ENCODE assay signal across 21 cellular contexts in the genomic region with DNA sequence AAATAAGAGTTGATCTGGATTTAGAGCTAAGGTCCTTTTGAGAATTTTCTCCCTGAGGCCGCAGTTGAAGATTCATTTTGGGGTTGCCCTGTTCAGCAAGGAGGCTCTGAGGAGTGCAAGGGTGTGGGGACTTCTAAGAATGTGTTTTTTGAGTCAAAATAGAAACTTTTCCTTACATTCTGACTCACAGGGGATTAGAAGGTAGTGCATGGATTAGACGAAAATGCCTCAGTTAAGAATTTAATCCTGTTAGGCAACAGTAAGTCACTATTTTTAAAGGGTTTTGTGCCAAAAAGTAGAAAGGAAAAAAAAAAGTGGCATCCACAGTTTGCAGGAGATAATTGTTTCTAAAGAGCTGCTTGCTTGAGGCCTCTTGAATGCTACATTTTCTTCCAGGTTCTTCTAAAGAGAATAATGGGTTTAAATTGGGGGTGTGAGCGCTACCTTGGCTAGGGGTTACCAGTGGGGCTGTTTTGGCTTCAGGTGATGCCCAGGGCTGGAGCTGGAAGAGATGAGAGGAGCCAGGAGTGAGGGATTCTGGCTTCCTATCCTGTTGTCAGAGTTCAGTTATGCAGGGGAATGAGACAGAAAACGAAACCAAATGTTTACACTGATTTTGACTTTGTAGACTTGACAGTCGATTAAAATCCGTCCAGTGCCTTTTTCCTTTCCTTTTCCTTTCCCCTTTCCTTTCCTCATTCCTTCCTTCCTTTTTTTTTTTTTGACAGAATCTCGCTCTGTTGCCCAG. TPM values are rescaled to one million over a fixed set of nuclear protein-coding genes. Genes with fewer than 3 reads are reported as not detected.
DNase-seq lines count a peak whose midpoint lies in the region; ATAC-seq, FAIRE-seq and TF ChIP-seq lines count a peak whose summit lies in the region.
"Had no signal": no experiment of that assay in that cellular context is flagged by ENCODE, and none has a peak within 500 bp of the region (broad histone marks: within the 10 kb centered on the region; RNA-seq: fewer than 3 reads in every experiment).

No MANE protein-coding gene starts in this region.

- CTCF ChIA-PET in A673 (lab: Charles Lee) = interaction anchor here (0.6 kb wide), 1 partner anchor 698 kb away, joined by 3 read pairs; no protein-coding TSS in a partner anchor

- peaks cover 5 to 16% (median 11%) of the 10 kb centered on the region in 5 experiments for H3K9me3 Mint-ChIP-seq in brain

- H2BK12ac ChIP-seq in mesenchymal stem cell (ENCODE audit: low read length in 2 of 2) = peak overlapping the region; percentile 28 to 38

- no peak overlapping the region for H3K23ac ChIP-seq in mesenchymal stem cell (ENCODE audit: low read length in 2 of 2)

- peak overlapping the region in 1 of 2 experiments; percentile 37 for H3K4ac ChIP-seq in mesenchymal stem cell (ENCODE audit: low read depth in 1 of 2, low read length in 2 of 2)

- H3K27ac ChIP-seq in A673 (ENCODE audit: low read depth, low read length, poor library complexity, severe bottlenecking) = peak overlapping the region; percentile 80
- H3K27ac ChIP-seq in mesenchymal stem cell (ENCODE audit: low read length, poor library complexity, severe bottlenecking) = no peak overlapping the region
- no peak overlapping the region for H3K27ac ChIP-seq in sigmoid colon
- H3K27ac ChIP-seq: dorsolateral prefrontal cortex, HL-60, vagina had no signal

- no peak for TF ChIP-seq EP300 in sigmoid colon (IDR thresholded peaks at IDR 0.05)

- H3K36me3 Mint-ChIP-seq in brain = no peaks in the 10 kb centered on the region

- peak overlapping the region; percentile 25 for H4K91ac ChIP-seq in mesenchymal stem cell (ENCODE audit: low read length)

- no peak overlapping the region for H2BK120ac ChIP-seq in mesenchymal stem cell (ENCODE audit: low read depth, low read length)

- FAIRE-seq in GM12892 (lab: Jason Lieb, UNC) = no peak

- H3K27ac Mint-ChIP-seq in brain = peak overlapping the region in 3 of 5 experiments; percentile 41 to 71 (median 52)
- H3K27ac Mint-ChIP-seq: activated B cell treated with CpG ODN at 0.5 μM for 24 hours had no signal

- H4K8ac ChIP-seq in mesenchymal stem cell (ENCODE audit: low read length) = peak overlapping the region; percentile 4

- H3K36me3 ChIP-seq in A673 (ENCODE audit: insufficient read depth, low read length, poor library complexity, severe bottlenecking) (no peaks in the 10 kb centered on the region), mesenchymal stem cell (ENCODE audit: control insufficient read depth in 1 of 2, insufficient read depth in 2 of 2, low read depth in 1 of 2, low read length in 2 of 2) (no peaks in the 10 kb centered on the region), sigmoid colon (no peaks in the 10 kb centered on the region)
- H3K36me3 ChIP-seq: vagina had no signal

- no peaks in the 10 kb centered on the region for H3K79me1 ChIP-seq in mesenchymal stem cell (replicated peaks; ENCODE audit: low read length, poor library complexity, severe bottlenecking)

- H3K9ac ChIP-seq in mesenchymal stem cell (ENCODE audit: low read length) = peak overlapping the region; percentile 44

- H2AFZ ChIP-seq in mesenchymal stem cell (ENCODE audit: low read depth, low read length) = no peak overlapping the region

- no peak overlapping the region for H2AK5ac ChIP-seq in mesenchymal stem cell (ENCODE audit: low read length, severe bottlenecking)

- H3K4me2 ChIP-seq in mesenchymal stem cell (ENCODE audit: low read length, poor library complexity, severe bottlenecking) = no peak overlapping the region

- peak; percentile 86 for DNase-seq in A673 (ENCODE audit: low spot score)
- DNase-seq in HS-27A (ENCODE audit: low read depth) = peak; percentile 22
- DNase-seq in mesenchymal stem cell = peak; percentile 51
- no peak for DNase-seq in GM12892 (ENCODE audit: insufficient read length)
- DNase-seq in sigmoid colon = no peak
- DNase-seq in activated CD4-positive, alpha-beta T cell treated with anti-CD3 and anti-CD28 coated beads for 4 hours = no peak
- DNase-seq: activated B cell treated with CpG ODN at 0.5 μM for 24 hours; activated effector memory CD4-positive, alpha-beta T cell treated with Interleukin-2 at 50 U/mL for 16 hours; Calu3; dorsolateral prefrontal cortex; hippocampal formation; Karpas-422; NCI-H524 treated with DMSO at 0.1 percent for 48 hours; occipital lobe; RPMI8226; stimulated activated naive CD4-positive, alpha-beta T cell; SW 1271 had no signal

- 73% methylated on average over 7 of the region's 7 CpGs for WGBS in mesenchymal stem cell
- 58 to 65% methylated on average over 7 of the region's 7 CpGs for WGBS in sigmoid colon, 2 donors

- TF ChIP-seq CTCF in A673 (conservative IDR thresholded peaks at IDR 0.05; ENCODE audit: low read depth, low read length) = no peak
- no peak for TF ChIP-seq CTCF in brain (conservative IDR thresholded peaks at IDR 0.05)
- no peak for TF ChIP-seq CTCF in sigmoid colon (IDR thresholded peaks at IDR 0.05)

- TF ChIP-seq POLR2A in GM12892 (IDR thresholded peaks at IDR 0.05; ENCODE audit: low read depth, low read length) = no peak
- no peak for TF ChIP-seq POLR2A in sigmoid colon (IDR thresholded peaks at IDR 0.05)

- H3K9me3 ChIP-seq in A673 (ENCODE audit: low read depth, low read length, poor library complexity, severe bottlenecking) (peaks cover 5% of the 10 kb centered on the region), mesenchymal stem cell (ENCODE audit: control insufficient read depth, low read length) (peaks cover 8% of the 10 kb centered on the region), sigmoid colon (peaks cover 0 to 4% (median 0%) of the 10 kb centered on the region in 4 donors)
- H3K9me3 ChIP-seq: vagina had no signal

- H3K4me1 ChIP-seq in A673 (ENCODE audit: insufficient read depth, low read length, poor library complexity, severe bottlenecking) = peaks cover 21% of the 10 kb centered on the region
- no peaks in the 10 kb centered on the region for H3K4me1 ChIP-seq in mesenchymal stem cell (ENCODE audit: control insufficient read depth, insufficient read depth, low read depth, low read length)
- H3K4me1 ChIP-seq in sigmoid colon = no peaks in the 10 kb centered on the region
- H3K4me1 ChIP-seq: vagina had no signal

- H3K4me3 ChIP-seq in A673 (ENCODE audit: low read depth, low read length, poor library complexity, severe bottlenecking) = peak overlapping the region; percentile 25
- peak overlapping the region in 1 of 2 experiments; percentile 52 for H3K4me3 ChIP-seq in mesenchymal stem cell (ENCODE audit: insufficient read depth in 1 of 2, low read depth in 1 of 2, low read length in 2 of 2)
- H3K4me3 ChIP-seq in sigmoid colon = no peak overlapping the region
- H3K4me3 ChIP-seq: dorsolateral prefrontal cortex, vagina had no signal

- H3K18ac ChIP-seq in mesenchymal stem cell (ENCODE audit: low read depth in 1 of 2, low read length in 2 of 2) = peak overlapping the region in 1 of 2 experiments; percentile 58

- no peak overlapping the region for H3K14ac ChIP-seq in mesenchymal stem cell (ENCODE audit: low read length in 2 of 2)

- H3K27me3 Mint-ChIP-seq in brain = peaks cover 13% of the 10 kb centered on the region

- peak overlapping the region in 1 of 5 experiments; percentile 47 for H3K4me3 Mint-ChIP-seq in brain
- H3K4me3 Mint-ChIP-seq: activated B cell treated with CpG ODN at 0.5 μM for 24 hours had no signal

- ATAC-seq in GM18909 (IDR thresholded peaks at IDR 0.05; ENCODE audit: poor library complexity, unreplicated experiment) = no peak

- POLR2A ChIA-PET in A673 (lab: Charles Lee; ENCODE audit: low non-redundant PET) = no interaction called here

- H3K27me3 ChIP-seq in A673 (replicated peaks; ENCODE audit: insufficient read depth, low read depth, low read length, poor library complexity) (no peaks in the 10 kb centered on the region), mesenchymal stem cell (ENCODE audit: control insufficient read depth in 1 of 2, insufficient read depth in 1 of 2, low read length in 2 of 2) (no peaks in the 10 kb centered on the region), sigmoid colon (no peaks in the 10 kb centered on the region)
- H3K27me3 ChIP-seq: dorsolateral prefrontal cortex, vagina had no signal

- intact Hi-C loops in A673 (cut with micrococcal nuclease; ENCODE audit: unreplicated experiment) (no loop called here), sigmoid colon (cut with DNase I) (no loop called here)

- no peak overlapping the region for H2BK5ac ChIP-seq in mesenchymal stem cell (ENCODE audit: low read depth, low read length, poor library complexity, severe bottlenecking)

- H2BK15ac ChIP-seq in mesenchymal stem cell (ENCODE audit: low read depth, poor library complexity, severe bottlenecking) = no peak overlapping the region

- BruUV-seq in A673 (replicated peaks; lab: Mats Ljungman, UMichigan) = no TSS peak

- H3K4me1 Mint-ChIP-seq in brain = peaks cover 6% of the 10 kb centered on the region
- H3K4me1 Mint-ChIP-seq: activated B cell treated with CpG ODN at 0.5 μM for 24 hours had no signal

RNA-seq across cellular contexts. Expression of a gene that starts 52.9 kb away (rescaled TPM):
- total RNA-seq in A673 (2021) (24.8 and 31.9 TPM in 2 replicates), sigmoid colon (1 to 10 TPM; 3.6 to 5.3 (median 5.0) TPM)
- polyA plus RNA-seq in brain (ENCODE audit: insufficient read depth, low read depth, low replicate concordance) (71.5 TPM), sigmoid colon (1 to 10 TPM in 2 of 3 donors, under 1 TPM in 1; 0.87 to 2.4 (median 1.2) TPM)
- 156 TPM for polyA plus RNA-seq in mesenchymal stem cell (2013, experiment 1 of 2)
- 155 TPM for polyA plus RNA-seq in mesenchymal stem cell (2013, experiment 2 of 2)
- polyA plus RNA-seq in GM12892 (2012; ENCODE audit: missing spikeins) = not detected

Comparison
In these comparisons a context has a peak if more than half of its experiments do, and no peak if none do; other contexts are left out.
1. DNase-seq: peak in A673 (single experiment), HS-27A (single experiment) and mesenchymal stem cell (single experiment); none in GM12892 (single experiment), sigmoid colon (single experiment) and activated CD4-positive, alpha-beta T cell treated with anti-CD3 and anti-CD28 coated beads for 4 hours (0 of 2).